In the genomic region with DNA sequence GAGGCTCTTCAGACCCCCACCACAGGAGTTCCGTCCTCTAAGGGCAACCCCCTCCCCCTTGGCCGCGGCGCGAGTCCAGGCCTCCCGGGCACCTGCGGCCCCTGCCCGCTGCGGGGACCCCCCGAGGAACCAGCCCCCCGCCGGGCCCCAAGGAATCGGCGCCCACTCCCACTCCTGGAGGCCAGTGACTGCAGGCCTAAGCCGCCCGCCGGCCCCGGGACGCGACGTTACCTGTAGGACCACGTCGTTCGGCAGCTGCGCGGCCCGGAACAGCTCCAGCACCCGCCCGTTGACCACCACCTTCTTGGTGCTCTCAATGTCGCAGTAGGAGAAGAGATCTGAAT, we compare ENCODE assay signal across 8 cellular contexts. TPM values are rescaled to one million over a fixed set of nuclear protein-coding genes. Genes with fewer than 3 reads are reported as not detected.
DNase-seq lines count a peak whose midpoint lies in the region; ATAC-seq and TF ChIP-seq lines count a peak whose summit lies in the region.

No MANE protein-coding gene starts in this region.

- H4K20me1 ChIP-seq in OCI-LY3 (ENCODE audit: insufficient read depth, low read length), result peaks cover 29% of the 10 kb centered on the region

- TF ChIP-seq CTCF in OCI-LY3 (IDR thresholded peaks at IDR 0.05; ENCODE audit: low read depth, low read length), result no peak
- no peak for TF ChIP-seq CTCF in neural crest cell (conservative IDR thresholded peaks at IDR 0.05)
- TF ChIP-seq CTCF in GM20000 (IDR thresholded peaks at IDR 0.05; ENCODE audit: extremely low read depth, missing control alignments), result no peak

- H3K4me1 Mint-ChIP-seq in neural crest cell, result peaks cover 23% of the 10 kb centered on the region

- peak overlapping the region; percentile 88 for H3K4me3 Mint-ChIP-seq in neural crest cell

- H3K27me3 ChIP-seq in OCI-LY3 (ENCODE audit: low read depth, low read length), result no peaks in the 10 kb centered on the region

- peaks cover 20% of the 10 kb centered on the region for H3K4me1 ChIP-seq in OCI-LY3 (ENCODE audit: low read length)

- H3K4me2 ChIP-seq in OCI-LY3 (ENCODE audit: low read length), result peak overlapping the region; percentile 92

- peak overlapping the region; percentile 100 for H3K4me3 ChIP-seq in OCI-LY3 (ENCODE audit: low read length)

- H3K79me2 ChIP-seq in OCI-LY3 (ENCODE audit: low read length), result peaks cover 58% of the 10 kb centered on the region

- H3K9me3 Mint-ChIP-seq in neural crest cell, result no peaks in the 10 kb centered on the region

- H3K27me3 Mint-ChIP-seq in neural crest cell (ENCODE audit: low read depth), result no peaks in the 10 kb centered on the region

- no peaks in the 10 kb centered on the region for H3K36me3 Mint-ChIP-seq in neural crest cell (ENCODE audit: low read depth)

- H2AFZ ChIP-seq in OCI-LY3 (ENCODE audit: low read depth, low read length), result 0 out of 2 replicates have a peak overlapping the region, but pooled peaks have one; percentile 49

- H3K36me3 ChIP-seq in OCI-LY3 (replicated peaks; ENCODE audit: low read depth, low read length), result no peaks in the 10 kb centered on the region

- peak; percentile 25 for DNase-seq in DMS79 treated with DMSO at 0.1 percent for 48 hours (lab: John Stamatoyannopoulos, UW)
- DNase-seq in DMS79 (lab: John Stamatoyannopoulos, UW), result no peak
- DNase-seq in epithelial cell of prostate (ENCODE audit: low read depth, low spot score), result no peak
- DNase-seq in neural crest cell (ENCODE audit: low read depth, low spot score), result peak; percentile 5
- no peak for DNase-seq in GF-D8 (lab: John Stamatoyannopoulos, UW)
- no peak for DNase-seq in GM20000 (ENCODE audit: low spot score)

- peak overlapping the region; percentile 46 for H3K27ac Mint-ChIP-seq in neural crest cell (ENCODE audit: unreplicated experiment)

- H3K9ac ChIP-seq in OCI-LY3 (ENCODE audit: low read length), result peak overlapping the region; percentile 92

- ATAC-seq in GM21825 (IDR thresholded peaks at IDR 0.05; ENCODE audit: unreplicated experiment), result no peak

- H3K27ac ChIP-seq in OCI-LY3 (ENCODE audit: low read length) (peak overlapping the region; percentile 50; the same call in 1 of the 2 replicates), epithelial cell of prostate (peak overlapping the region; percentile 72)

- no peaks in the 10 kb centered on the region for H3K9me3 ChIP-seq in OCI-LY3 (ENCODE audit: insufficient read depth, low read length)

RNA-seq across cellular contexts. Expression of gene REPS1, which starts 0.8 kb away (rescaled TPM):
- total RNA-seq in neural crest cell, result 56.5 and 61.1 TPM in 2 replicates

RNA-seq across cellular contexts. Expression of gene ABRACL, which starts 41.3 kb away (rescaled TPM):
- total RNA-seq in neural crest cell, result 66.8 and 66.9 TPM in 2 replicates

Comparison
In these comparisons a context has a peak if more than half of its experiments do, and no peak if none do; other contexts are left out.
1. DNase-seq: peak in DMS79 treated with DMSO at 0.1 percent for 48 hours (single experiment) and neural crest cell (single experiment); none in DMS79 (single experiment), epithelial cell of prostate (single experiment), GF-D8 (single experiment) and GM20000 (single experiment).